1 cellular context compared by ENCODE assay signal in genomic region chr15:72341361-72341760, GRCh38.
TF ChIP-seq lines count a peak whose summit lies in the region.

No MANE protein-coding gene starts in this region.

TF ChIP-seq in H1, 55 proteins besides CTCF, POLR2A, EP300 and RAD21:
- TF ChIP-seq YY1 (IDR thresholded peaks at IDR 0.05; ENCODE audit: low read depth, low read length): peak; percentile 63
- no peak for TF ChIP-seq SAP30 (IDR thresholded peaks at IDR 0.05; ENCODE audit: insufficient read depth, insufficient replicate concordance, low read length)
